Comparison of ENCODE assay signal across 10 cellular contexts in the genomic region with DNA sequence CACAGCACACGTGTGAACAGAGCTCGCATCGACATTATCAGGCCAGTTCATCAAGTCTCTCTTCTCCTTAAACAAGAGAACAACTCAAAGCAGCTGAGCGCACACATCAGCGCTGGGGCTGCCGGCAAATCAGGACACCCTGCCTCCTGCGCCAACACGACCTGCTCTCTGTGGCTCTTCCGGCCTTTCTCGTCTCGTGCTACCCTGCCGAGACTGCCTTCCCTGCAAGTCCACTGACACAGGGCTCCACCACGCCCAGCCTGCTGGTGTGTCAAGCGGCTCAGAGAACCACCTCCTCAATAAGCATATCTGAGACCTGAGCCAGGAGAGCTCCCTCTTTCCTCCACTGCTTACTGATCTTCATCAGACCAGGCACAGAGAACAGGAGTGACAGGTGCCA.
DNase-seq lines count a peak whose midpoint lies in the region; ATAC-seq and TF ChIP-seq lines count a peak whose summit lies in the region.
"Had no signal": no experiment of that assay in that cellular context is flagged by ENCODE, and none has a peak within 500 bp of the region (broad histone marks: within the 10 kb centered on the region; RNA-seq: fewer than 3 reads in every experiment).

No MANE protein-coding gene starts in this region.

- peak overlapping the region; percentile 60 for H3K27ac ChIP-seq in A673 (ENCODE audit: low read depth, low read length, poor library complexity, severe bottlenecking)
- H3K27ac ChIP-seq in naive thymus-derived CD4-positive, alpha-beta T cell (ENCODE audit: low read depth, low read length), result peak overlapping the region; percentile 72

- intact Hi-C loops in A673 (cut with micrococcal nuclease; ENCODE audit: unreplicated experiment), result no loop called here
- intact Hi-C loops in naive thymus-derived CD4-positive, alpha-beta T cell (cut with micrococcal nuclease), result loop anchor here in 1 of 2 donors (2.0 kb wide), 2 partner anchors 26 to 194 kb away; a partner anchor contains a TSS

- CTCF ChIA-PET in A673 (lab: Charles Lee), result interaction anchor here (0.8 kb wide), 1 partner anchor 8 kb away, joined by 4 read pairs; no protein-coding TSS in a partner anchor
- CTCF ChIA-PET in naive thymus-derived CD4-positive, alpha-beta T cell (lab: Charles Lee), result interaction anchor here (1.4 to 2.4 kb wide), 2 partner anchors 18 to 20 kb away, joined by 3 to 9 read pairs; no protein-coding TSS in a partner anchor

- ATAC-seq in T-helper 17 cell (peak; percentile 46), GM21737 (IDR thresholded peaks at IDR 0.05; ENCODE audit: unreplicated experiment) (no peak)
- peak; percentile 24 for ATAC-seq in activated naive CD8-positive, alpha-beta T cell treated with anti-CD3 and anti-CD28 coated beads, Interleukin-2, amount 10 ng/mL, durations not matched to agents 7 days and 5 days (ENCODE audit: low read depth)
- ATAC-seq in naive thymus-derived CD4-positive, alpha-beta T cell, result peak; percentile 42

- no peak for TF ChIP-seq CTCF in A673 (conservative IDR thresholded peaks at IDR 0.05; ENCODE audit: low read depth, low read length)
- no peak for TF ChIP-seq CTCF in GM20000 (IDR thresholded peaks at IDR 0.05; ENCODE audit: extremely low read depth, missing control alignments)

- no peaks in the 10 kb centered on the region for H3K9me3 Mint-ChIP-seq in activated naive CD8-positive, alpha-beta T cell treated with anti-CD3 and anti-CD28 coated beads, Interleukin-2, amount 10 ng/mL, durations not matched to agents 7 days and 5 days
- no peaks in the 10 kb centered on the region for H3K9me3 Mint-ChIP-seq in naive thymus-derived CD4-positive, alpha-beta T cell

- BruUV-seq in A673 (replicated peaks; lab: Mats Ljungman, UMichigan), result no TSS peak

- H3K4me1 ChIP-seq in A673 (ENCODE audit: insufficient read depth, low read length, poor library complexity, severe bottlenecking), result peaks cover 58% of the 10 kb centered on the region
- peaks cover 65 to 70% of the 10 kb centered on the region in 2 donors for H3K4me1 ChIP-seq in naive thymus-derived CD4-positive, alpha-beta T cell (ENCODE audit: control insufficient read depth in 2 of 2, insufficient read depth in 2 of 2, low read length in 2 of 2)
- H3K4me1 ChIP-seq: HAP-1 had no signal

- POLR2A ChIA-PET in A673 (lab: Charles Lee; ENCODE audit: low non-redundant PET), result no interaction called here
- POLR2A ChIA-PET in activated naive CD8-positive, alpha-beta T cell treated with anti-CD3 and anti-CD28 coated beads, Interleukin-2, amount 10 ng/mL, durations not matched to agents 7 days and 5 days (lab: Charles Lee), result interaction anchor here (1.0 to 3.1 kb wide), 5 partner anchors 47 to 245 kb away, joined by 3 to 13 read pairs (median 7); a partner anchor contains a TSS
- POLR2A ChIA-PET in naive thymus-derived CD4-positive, alpha-beta T cell (lab: Charles Lee), result interaction anchor here (0.8 to 4.4 kb wide), 16 partner anchors 12 to 247 kb away, joined by 3 to 34 read pairs (median 4); a partner anchor contains a TSS

- peaks cover 62% of the 10 kb centered on the region for H3K4me1 Mint-ChIP-seq in T-helper 17 cell
- H3K4me1 Mint-ChIP-seq in activated naive CD8-positive, alpha-beta T cell treated with anti-CD3 and anti-CD28 coated beads, Interleukin-2, amount 10 ng/mL, durations not matched to agents 7 days and 5 days, result peaks cover 79% of the 10 kb centered on the region
- peaks cover 70 to 99% (median 85%) of the 10 kb centered on the region in 7 donors for H3K4me1 Mint-ChIP-seq in naive thymus-derived CD4-positive, alpha-beta T cell

- peak overlapping the region; percentile 92 for H3K4me3 Mint-ChIP-seq in T-helper 17 cell
- H3K4me3 Mint-ChIP-seq in activated naive CD8-positive, alpha-beta T cell treated with anti-CD3 and anti-CD28 coated beads, Interleukin-2, amount 10 ng/mL, durations not matched to agents 7 days and 5 days, result peak overlapping the region; percentile 76
- H3K4me3 Mint-ChIP-seq in naive thymus-derived CD4-positive, alpha-beta T cell, result peak overlapping the region; percentile 80 to 91 (median 88)

- DNase-seq in A673 (ENCODE audit: low spot score), result no peak
- peak; percentile 30 to 53 (median 44) for DNase-seq in T-helper 17 cell
- DNase-seq in activated naive CD8-positive, alpha-beta T cell treated with anti-CD3 and anti-CD28 coated beads, Interleukin-2, amount 10 ng/mL, durations not matched to agents 7 days and 5 days, result peak; percentile 51
- DNase-seq in naive thymus-derived CD4-positive, alpha-beta T cell, result peak in 7 of 9 donors; percentile 52 to 66 (median 61)
- DNase-seq in NCI-H1105 treated with DMSO at 0.1 percent for 48 hours (lab: John Stamatoyannopoulos, UW), result no peak
- DNase-seq in GM20000 (ENCODE audit: low spot score), result no peak
- no peak for DNase-seq in GDM1 (lab: John Stamatoyannopoulos, UW)
- DNase-seq: NCI-H69 had no signal

- peaks cover 2% of the 10 kb centered on the region for H3K36me3 Mint-ChIP-seq in T-helper 17 cell (ENCODE audit: low read depth)
- peaks cover 36% of the 10 kb centered on the region for H3K36me3 Mint-ChIP-seq in activated naive CD8-positive, alpha-beta T cell treated with anti-CD3 and anti-CD28 coated beads, Interleukin-2, amount 10 ng/mL, durations not matched to agents 7 days and 5 days
- H3K36me3 Mint-ChIP-seq in naive thymus-derived CD4-positive, alpha-beta T cell, result peaks cover 0 to 22% (median 5%) of the 10 kb centered on the region in 5 donors

- H3K27ac Mint-ChIP-seq in T-helper 17 cell, result peak overlapping the region; percentile 99
- peak overlapping the region; percentile 99 for H3K27ac Mint-ChIP-seq in activated naive CD8-positive, alpha-beta T cell treated with anti-CD3 and anti-CD28 coated beads, Interleukin-2, amount 10 ng/mL, durations not matched to agents 7 days and 5 days
- peak overlapping the region; percentile 89 to 99 (median 97) for H3K27ac Mint-ChIP-seq in naive thymus-derived CD4-positive, alpha-beta T cell

- H3K27me3 Mint-ChIP-seq in T-helper 17 cell, result no peaks in the 10 kb centered on the region
- no peaks in the 10 kb centered on the region for H3K27me3 Mint-ChIP-seq in activated naive CD8-positive, alpha-beta T cell treated with anti-CD3 and anti-CD28 coated beads, Interleukin-2, amount 10 ng/mL, durations not matched to agents 7 days and 5 days
- no peaks in the 10 kb centered on the region for H3K27me3 Mint-ChIP-seq in naive thymus-derived CD4-positive, alpha-beta T cell

- H3K27me3 ChIP-seq in A673 (replicated peaks; ENCODE audit: insufficient read depth, low read depth, low read length, poor library complexity), result no peaks in the 10 kb centered on the region
- H3K27me3 ChIP-seq in naive thymus-derived CD4-positive, alpha-beta T cell (ENCODE audit: control insufficient read depth in 2 of 2, insufficient read depth in 2 of 2, low read length in 2 of 2), result no peaks in the 10 kb centered on the region

- H3K4me3 ChIP-seq in A673 (ENCODE audit: low read depth, low read length, poor library complexity, severe bottlenecking), result no peak overlapping the region
- H3K4me3 ChIP-seq in naive thymus-derived CD4-positive, alpha-beta T cell (ENCODE audit: low read length), result peak overlapping the region; percentile 48
- H3K4me3 ChIP-seq: HAP-1 had no signal

- peaks cover 48% of the 10 kb centered on the region for H3K36me3 ChIP-seq in A673 (ENCODE audit: insufficient read depth, low read length, poor library complexity, severe bottlenecking)
- H3K36me3 ChIP-seq in naive thymus-derived CD4-positive, alpha-beta T cell (ENCODE audit: control insufficient read depth in 2 of 3, insufficient read depth in 3 of 3, low read length in 3 of 3), result peaks cover 0 to 19% (median 0%) of the 10 kb centered on the region in 3 experiments

- H3K9me3 ChIP-seq in A673 (ENCODE audit: low read depth, low read length, poor library complexity, severe bottlenecking) (no peaks in the 10 kb centered on the region), T-helper 17 cell (ENCODE audit: control insufficient read depth, low read length, poor library complexity, severe bottlenecking) (no peaks in the 10 kb centered on the region)
- H3K9me3 ChIP-seq in naive thymus-derived CD4-positive, alpha-beta T cell (ENCODE audit: control insufficient read depth in 2 of 3, low read length in 3 of 3), result no peaks in the 10 kb centered on the region
- H3K9me3 ChIP-seq: HAP-1 had no signal

Comparison
In these comparisons a context has a peak if more than half of its experiments do, and no peak if none do; other contexts are left out.
1. DNase-seq: peak in T-helper 17 cell (3 of 3), activated naive CD8-positive, alpha-beta T cell treated with anti-CD3 and anti-CD28 coated beads, Interleukin-2, amount 10 ng/mL, durations not matched to agents 7 days and 5 days (single experiment) and naive thymus-derived CD4-positive, alpha-beta T cell (7 of 9); none in A673 (single experiment), NCI-H1105 treated with DMSO at 0.1 percent for 48 hours (single experiment), GM20000 (single experiment) and GDM1 (single experiment).
2. Peak in every context shown above with its lines, with median percentiles within 50 percentile points of each other: H3K27ac Mint-ChIP-seq and H3K4me3 Mint-ChIP-seq.